In the genomic region with DNA sequence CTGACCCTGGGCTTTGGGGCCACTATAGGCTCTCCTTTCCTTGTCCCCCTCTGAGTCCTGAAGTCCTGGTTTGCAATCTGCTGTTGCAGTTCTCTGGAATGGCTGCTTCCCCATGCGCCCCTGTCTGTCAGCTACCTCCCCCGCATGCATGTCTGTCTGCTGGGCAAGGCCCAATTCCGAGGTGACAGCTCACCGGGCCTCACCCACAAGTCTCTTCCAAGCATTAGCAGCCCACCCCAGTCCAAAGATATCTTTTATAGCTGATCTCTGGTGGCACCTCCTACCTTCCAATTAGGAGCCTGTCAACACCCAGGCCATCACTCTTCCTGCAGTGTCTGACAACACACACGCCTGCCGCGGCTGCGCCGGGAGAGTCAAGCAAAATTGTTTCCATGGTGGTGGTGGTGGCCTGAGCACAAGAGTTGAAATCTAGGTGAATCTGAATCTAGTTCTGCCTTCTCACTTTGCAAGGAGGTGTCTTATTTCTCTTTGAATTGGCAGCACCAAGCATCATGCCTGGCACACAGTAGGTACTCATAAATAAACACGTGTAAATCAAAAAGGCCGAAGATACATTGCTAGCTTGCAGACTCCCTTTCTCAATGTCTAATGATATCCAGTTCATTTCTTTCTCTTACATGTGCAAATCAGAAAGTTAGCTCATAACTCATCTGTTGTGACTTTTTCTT, we compare ENCODE assay signal across 12 cellular contexts. TPM values are rescaled to one million over a fixed set of nuclear protein-coding genes. Genes with fewer than 3 reads are reported as not detected.
DNase-seq lines count a peak whose midpoint lies in the region; ATAC-seq, FAIRE-seq and TF ChIP-seq lines count a peak whose summit lies in the region.
"Had no signal": no experiment of that assay in that cellular context is flagged by ENCODE, and none has a peak within 500 bp of the region (broad histone marks: within the 10 kb centered on the region; RNA-seq: fewer than 3 reads in every experiment).

No MANE protein-coding gene starts in this region.

- no peak for TF ChIP-seq POLR2A in K562 (conservative IDR thresholded peaks at IDR 0.05)

- H3K9me3 Mint-ChIP-seq in activated T-cell treated with anti-CD3 and anti-CD28 coated beads, Interleukin-2, amount 50 U/mL, for 72 hours = peaks cover 0 to 2% of the 10 kb centered on the region in 2 donors
- H3K9me3 Mint-ChIP-seq in stimulated activated naive CD8-positive, alpha-beta T cell treated with anti-CD3 and anti-CD28 coated beads, Interleukin-15, Interleukin-2, amounts not matched to agents 100 ng/mL and 50 ng/mL, for 24 hours = peaks cover 7% of the 10 kb centered on the region

- peak overlapping the region; percentile 63 for H2AFZ ChIP-seq in K562 (ENCODE audit: low read depth, low read length)

- intact Hi-C loops in K562 (cut with micrococcal nuclease) = loop anchor here (1.0 to 2.0 kb wide), 2 partner anchors 44 to 52 kb away; no protein-coding TSS in a partner anchor
- intact Hi-C loops in mucosa of descending colon (cut with DNase I, micrococcal nuclease) = no loop called here

- no peaks in the 10 kb centered on the region for H4K20me1 ChIP-seq in K562 (replicated peaks; ENCODE audit: control insufficient read depth, insufficient read depth, low read length)

- peaks cover 35% of the 10 kb centered on the region for H3K4me1 Mint-ChIP-seq in activated T-cell treated with anti-CD3 and anti-CD28 coated beads, Interleukin-2, amount 50 U/mL, for 72 hours (ENCODE audit: low read depth)
- H3K4me1 Mint-ChIP-seq in stimulated activated naive CD8-positive, alpha-beta T cell treated with anti-CD3 and anti-CD28 coated beads, Interleukin-15, Interleukin-2, amounts not matched to agents 100 ng/mL and 50 ng/mL, for 24 hours (ENCODE audit: low read depth) = peaks cover 59% of the 10 kb centered on the region

- H3K4me3 ChIP-seq in K562 = peak overlapping the region; percentile 2; the same call in 1 of the 2 replicates
- no peak overlapping the region for H3K4me3 ChIP-seq in mucosa of descending colon

- POLR2A ChIA-PET in K562 (lab: Yijun Ruan, JAX) = interaction anchor here (0.7 to 5.0 kb wide), 12 partner anchors 9 to 619 kb away, joined by 3 to 38 read pairs (median 3); no protein-coding TSS in a partner anchor

- peak overlapping the region; percentile 64 to 70 for H3K4me3 Mint-ChIP-seq in activated T-cell treated with anti-CD3 and anti-CD28 coated beads, Interleukin-2, amount 50 U/mL, for 72 hours
- peak overlapping the region; percentile 75 for H3K4me3 Mint-ChIP-seq in stimulated activated naive CD8-positive, alpha-beta T cell treated with anti-CD3 and anti-CD28 coated beads, Interleukin-15, Interleukin-2, amounts not matched to agents 100 ng/mL and 50 ng/mL, for 24 hours

- no peak; a peak in 1 of 4 replicates for TF ChIP-seq RAD21 in K562 (CRISPR knock-in tag; conservative IDR thresholded peaks at IDR 0.05 in 1 of 2, IDR thresholded peaks at IDR 0.05 in 1 of 2)

- H3K4me1 ChIP-seq in K562 (replicated peaks in 1 of 2; ENCODE audit: control insufficient read depth in 2 of 2, insufficient read depth in 2 of 2, low read length in 2 of 2) (peaks cover 41 to 60% of the 10 kb centered on the region in 2 experiments), mucosa of descending colon (ENCODE audit: low read depth) (no peaks in the 10 kb centered on the region)

- peak overlapping the region; percentile 76 for H3K27ac ChIP-seq in K562 (ENCODE audit: extremely low read depth, low read depth, low read length)

- H3K27me3 Mint-ChIP-seq in activated T-cell treated with anti-CD3 and anti-CD28 coated beads, Interleukin-2, amount 50 U/mL, for 72 hours (ENCODE audit: low read depth) = peaks cover 96% of the 10 kb centered on the region
- peaks cover 79% of the 10 kb centered on the region for H3K27me3 Mint-ChIP-seq in stimulated activated naive CD8-positive, alpha-beta T cell treated with anti-CD3 and anti-CD28 coated beads, Interleukin-15, Interleukin-2, amounts not matched to agents 100 ng/mL and 50 ng/mL, for 24 hours

- peak; percentile 65 for FAIRE-seq in K562 (lab: Jason Lieb, UNC)

- peak overlapping the region; percentile 71 to 74; a peak in 3 of 4 replicates for H3K9ac ChIP-seq in K562 (ENCODE audit: insufficient read depth in 1 of 2, low read depth in 2 of 2, low read length in 2 of 2)

- peaks cover 0 to 2% of the 10 kb centered on the region in 2 donors for H3K36me3 Mint-ChIP-seq in activated T-cell treated with anti-CD3 and anti-CD28 coated beads, Interleukin-2, amount 50 U/mL, for 72 hours (ENCODE audit: insufficient read depth in 2 of 2)
- no peaks in the 10 kb centered on the region for H3K36me3 Mint-ChIP-seq in stimulated activated naive CD8-positive, alpha-beta T cell treated with anti-CD3 and anti-CD28 coated beads, Interleukin-15, Interleukin-2, amounts not matched to agents 100 ng/mL and 50 ng/mL, for 24 hours (ENCODE audit: low read depth)

- no peaks in the 10 kb centered on the region for H3K9me3 ChIP-seq in K562 (replicated peaks; ENCODE audit: control insufficient read depth, insufficient read depth, low read depth, low read length)
- no peaks in the 10 kb centered on the region for H3K9me3 ChIP-seq in mucosa of descending colon

- H3K27ac Mint-ChIP-seq in activated T-cell treated with anti-CD3 and anti-CD28 coated beads, Interleukin-2, amount 50 U/mL, for 72 hours = peak overlapping the region; percentile 36
- H3K27ac Mint-ChIP-seq in stimulated activated naive CD8-positive, alpha-beta T cell treated with anti-CD3 and anti-CD28 coated beads, Interleukin-15, Interleukin-2, amounts not matched to agents 100 ng/mL and 50 ng/mL, for 24 hours = peak overlapping the region; percentile 84

- ATAC-seq in activated T-cell treated with anti-CD3 and anti-CD28 coated beads, Interleukin-2, amount 50 U/mL, for 72 hours (replicated peaks in 1 of 2) = no peak
- ATAC-seq in K562 = peak; percentile 60
- ATAC-seq in mucosa of descending colon = no peak

- no peaks in the 10 kb centered on the region for H3K27me3 ChIP-seq in K562 (ENCODE audit: control insufficient read depth in 2 of 2, insufficient read depth in 2 of 2, low read length in 2 of 2)

- no peaks in the 10 kb centered on the region for H3K9me1 ChIP-seq in K562 (ENCODE audit: control insufficient read depth, insufficient read depth, low read length)

- CTCF ChIA-PET in K562 (lab: Yijun Ruan, JAX; ENCODE audit: low intra/inter-chr PET ratio) = no interaction called here

- no peak for DNase-seq in activated T-cell treated with anti-CD3 and anti-CD28 coated beads, Interleukin-2, amount 50 U/mL, for 72 hours
- DNase-seq in activated T-cell treated with anti-CD3 and anti-CD28 coated beads for 4 hours (no peak), NOMO-1 treated with dmso at 0.1 percent for 144 hours (lab: John Stamatoyannopoulos, UW; ENCODE audit: unreplicated experiment) (peak; percentile 43), K562 (ENCODE audit: extremely low read depth in 1 of 4, low spot score in 3 of 4) (peak; percentile 74 to 86 (median 77)), mucosa of descending colon (no peak), T-helper 1 cell (no peak), NCI-H1092 (lab: John Stamatoyannopoulos, UW) (no peak)
- DNase-seq: dermis blood vessel endothelial cell, foreskin fibroblast, occipital lobe had no signal

- 0 out of 2 replicates have a peak, but pooled peaks have one; percentile 8 for TF ChIP-seq EP300 in K562 (IDR thresholded peaks at IDR 0.05; ENCODE audit: low read length)

- peaks cover 45% of the 10 kb centered on the region for H3K79me2 ChIP-seq in K562 (ENCODE audit: control insufficient read depth, insufficient read depth, low read length)

- no peak for TF ChIP-seq CTCF in K562 (IDR thresholded peaks at IDR 0.05 in 2 of 3, conservative IDR thresholded peaks at IDR 0.05 in 1 of 3; ENCODE audit: insufficient read depth in 2 of 3, low read depth in 1 of 3, low read length in 3 of 3)
- no peak for TF ChIP-seq CTCF in mucosa of descending colon (IDR thresholded peaks at IDR 0.05)

- no TSS peak for BruUV-seq in K562 (replicated peaks; lab: Mats Ljungman, UMichigan)

- WGBS in K562 (ENCODE audit: insufficient coverage, low coverage, missing lambda C conversion rate) = 8% methylated on average over 11 of the region's 11 CpGs

- in situ Hi-C loops in K562 (cut with MboI) = no loop called here

- H3K36me3 ChIP-seq in K562 (ENCODE audit: control insufficient read depth, insufficient read depth, low read length) (no peaks in the 10 kb centered on the region; the same call in 2 of the 3 replicates), mucosa of descending colon (ENCODE audit: low read depth) (no peaks in the 10 kb centered on the region)

- H3K4me2 ChIP-seq in K562 (ENCODE audit: insufficient read depth, low read length) = peak overlapping the region; percentile 94

TF ChIP-seq in K562, 482 proteins besides CTCF, POLR2A, EP300 and RAD21 (continues in another document):
- 0 out of 2 replicates have a peak, but pooled peaks have one; percentile 23 for TF ChIP-seq FOSL1 (tag; conservative IDR thresholded peaks at IDR 0.05)

RNA-seq across cellular contexts. Expression of gene LMO2, which starts 1.2 kb away (rescaled TPM):
- total RNA-seq in activated T-cell treated with anti-CD3 and anti-CD28 coated beads, Interleukin-2, amount 50 U/mL, for 72 hours = not detected
- total RNA-seq in K562 (2011; cell fraction: chromatin; rRNA removed; ENCODE audit: low replicate concordance) = 49.1 and 50.2 TPM in 2 replicates
- 42.2 and 44.7 TPM in 2 replicates for total RNA-seq in K562 (2011; cell fraction: nucleolus; rRNA removed)
- total RNA-seq in K562 (2011; cell fraction: nucleoplasm; rRNA removed) = 44.7 and 67.3 TPM in 2 replicates
- total RNA-seq in K562 (2014; rRNA removed) (93.1 and 104 TPM in 2 replicates), K562 (2014; rRNA removed; fragmentation: Illumina TruSeq; extraction: Trizol) (85.1 and 96.3 TPM in 2 replicates), K562 (2015; rRNA removed; fragmentation: Illumina TruSeq; extraction: Trizol) (39.2 and 41.5 TPM in 2 replicates), K562 (2021) (87.3 and 96.2 TPM in 2 replicates), mucosa of descending colon (10 to 100 TPM in 1 of 3 donors, 1 to 10 TPM in 2; 7.5 to 12.1 (median 9.7) TPM)
- polyA plus RNA-seq in K562 (2011; rRNA removed) (79.9 and 126 TPM in 2 replicates), K562 (2014; fragmentation: Illumina TruSeq; extraction: Trizol) (90.9 and 91.5 TPM in 2 replicates), K562 (2014; fragmentation: Nextera tagmentation; extraction: Ambion mirVana) (10 to 100 TPM in 1 of 2 experiments, 1 to 10 TPM in 1; 6.9 to 19.6 TPM), K562 (2014; rRNA removed) (98.0 and 118 TPM in 2 replicates)
- 57.1 and 58.2 TPM in 2 replicates for polyA plus RNA-seq in K562 (2011; cell fraction: cytosol; rRNA removed)
- 75.1 and 102 TPM in 2 replicates for polyA plus RNA-seq in K562 (2011; cell fraction: nucleus; rRNA removed)
- polyA plus RNA-seq in K562 (2012) = 22.8 and 56.1 TPM in 2 replicates
- 48.8 and 65.2 TPM in 2 replicates for polyA minus RNA-seq in K562 (2011; rRNA and poly(A)+ RNA removed)
- polyA minus RNA-seq in K562 (2011; cell fraction: cytosol; rRNA and poly(A)+ RNA removed) = 20.9 and 37.0 TPM in 2 replicates
- 39.8 and 45.0 TPM in 2 replicates for polyA minus RNA-seq in K562 (2011; cell fraction: nucleus; rRNA and poly(A)+ RNA removed)
- total RNA-seq: T-helper 2 cell treated with Interferon-gamma antibody and Interleukin-4, amounts not matched to agents 100 ng/mL and 5 ng/mL, for 36 hours had no signal

Comparison
In these comparisons a context has a peak if more than half of its experiments do, and no peak if none do; other contexts are left out.
1. DNase-seq: peak in NOMO-1 treated with dmso at 0.1 percent for 144 hours (single experiment) and K562 (4 of 4); none in activated T-cell treated with anti-CD3 and anti-CD28 coated beads, Interleukin-2, amount 50 U/mL, for 72 hours (0 of 2), activated T-cell treated with anti-CD3 and anti-CD28 coated beads for 4 hours (single experiment), mucosa of descending colon (0 of 3), T-helper 1 cell (0 of 5) and NCI-H1092 (single experiment).
2. RNA of gene LMO2, which starts 1.2 kb away (total RNA-seq): 39.2 to 104 TPM in K562 and 7.5 to 12.1 TPM in mucosa of descending colon; not detected in activated T-cell treated with anti-CD3 and anti-CD28 coated beads, Interleukin-2, amount 50 U/mL, for 72 hours; every median in the first group is over 4 times any median in the second.